Comparison of ENCODE assay signal across 8 cellular contexts in the genomic region with DNA sequence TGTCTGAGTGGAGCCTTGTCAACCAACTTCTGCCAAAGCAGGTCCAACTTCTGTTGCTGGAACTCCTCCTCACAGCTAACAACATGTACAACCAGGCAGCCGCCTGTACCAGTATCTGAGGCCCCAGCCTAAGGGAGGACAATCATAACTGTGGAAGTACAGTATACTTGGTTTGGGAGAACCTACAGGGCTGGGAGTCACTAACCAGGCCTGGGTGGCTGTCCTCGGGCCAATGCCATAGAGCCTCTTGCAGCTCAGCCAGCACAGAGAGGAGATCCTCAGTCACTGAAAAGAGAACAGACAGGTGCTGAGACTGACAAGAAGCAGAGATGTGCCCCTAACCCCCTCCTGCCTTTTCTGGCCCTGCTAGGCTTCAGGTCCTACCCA. TPM values are rescaled to one million over a fixed set of nuclear protein-coding genes. Genes with fewer than 3 reads are reported as not detected.
DNase-seq lines count a peak whose midpoint lies in the region; ATAC-seq lines count a peak whose summit lies in the region.

No MANE protein-coding gene starts in this region.

- peaks cover 15% of the 10 kb centered on the region for H3K36me3 Mint-ChIP-seq in activated CD4-positive, alpha-beta T cell treated with anti-CD3 and anti-CD28 coated beads for 36 hours (ENCODE audit: low read depth)
- peaks cover 16% of the 10 kb centered on the region for H3K36me3 Mint-ChIP-seq in activated CD4-positive, alpha-beta memory T cell treated with anti-CD3 and anti-CD28 coated beads for 36 hours

- ATAC-seq in activated CD4-positive, alpha-beta T cell treated with anti-CD3 and anti-CD28 coated beads for 36 hours: no peak
- no peak for ATAC-seq in stimulated activated naive CD8-positive, alpha-beta T cell treated with anti-CD3 and anti-CD28 coated beads, Interleukin-15, amount 100 ng/mL, for 72 hours
- no peak for ATAC-seq in GM18517 (IDR thresholded peaks at IDR 0.05; ENCODE audit: unreplicated experiment)

- CTCF ChIA-PET in activated CD4-positive, alpha-beta T cell treated with anti-CD3 and anti-CD28 coated beads for 36 hours (lab: Charles Lee): interaction anchor here (0.5 to 4.7 kb wide), 6 partner anchors 9 to 1005 kb away, joined by 3 to 27 read pairs (median 4); partner anchors contain the start of genes P4HTM, QRICH1 and WDR6
- CTCF ChIA-PET in activated CD4-positive, alpha-beta memory T cell treated with anti-CD3 and anti-CD28 coated beads for 36 hours (lab: Charles Lee): interaction anchor here (1.1 to 3.8 kb wide), 3 partner anchors 9 to 28 kb away, joined by 3 to 30 read pairs (median 24); partner anchors contain the start of genes P4HTM and WDR6

- H3K27ac Mint-ChIP-seq in activated CD4-positive, alpha-beta T cell treated with anti-CD3 and anti-CD28 coated beads for 36 hours: no peak overlapping the region
- H3K27ac Mint-ChIP-seq in activated CD4-positive, alpha-beta memory T cell treated with anti-CD3 and anti-CD28 coated beads for 36 hours: no peak overlapping the region
- peak overlapping the region in 1 of 2 donors; percentile 56 for H3K27ac Mint-ChIP-seq in stimulated activated naive CD8-positive, alpha-beta T cell treated with anti-CD3 and anti-CD28 coated beads, Interleukin-15, amount 100 ng/mL, for 72 hours

- POLR2A ChIA-PET in activated CD4-positive, alpha-beta T cell treated with anti-CD3 and anti-CD28 coated beads for 36 hours (lab: Charles Lee): interaction anchor here (1.0 to 9.0 kb wide), 4 partner anchors 9 to 77 kb away, joined by 3 to 102 read pairs (median 10); partner anchors contain the start of genes IMPDH2, QRICH1 and WDR6
- POLR2A ChIA-PET in activated CD4-positive, alpha-beta memory T cell treated with anti-CD3 and anti-CD28 coated beads for 36 hours (lab: Charles Lee): interaction anchor here (0.6 to 9.7 kb wide), 3 partner anchors 8 to 77 kb away, joined by 4 to 135 read pairs (median 5); partner anchors contain the start of genes QRICH1 and WDR6

- peaks cover 18% of the 10 kb centered on the region for H3K4me1 Mint-ChIP-seq in activated CD4-positive, alpha-beta T cell treated with anti-CD3 and anti-CD28 coated beads for 36 hours
- peaks cover 29% of the 10 kb centered on the region for H3K4me1 Mint-ChIP-seq in activated CD4-positive, alpha-beta memory T cell treated with anti-CD3 and anti-CD28 coated beads for 36 hours (ENCODE audit: low read depth)
- peaks cover 49% of the 10 kb centered on the region for H3K4me1 Mint-ChIP-seq in stimulated activated naive CD8-positive, alpha-beta T cell treated with anti-CD3 and anti-CD28 coated beads, Interleukin-15, amount 100 ng/mL, for 72 hours

- DNase-seq in activated CD4-positive, alpha-beta T cell treated with anti-CD3 and anti-CD28 coated beads for 36 hours: no peak
- DNase-seq in activated CD4-positive, alpha-beta T cell treated with anti-CD3 and anti-CD28 coated beads, Interleukin-2, amount 50 U/mL, for 4 hours: no peak
- no peak for DNase-seq in activated CD4-positive, alpha-beta memory T cell treated with anti-CD3 and anti-CD28 coated beads for 36 hours
- DNase-seq in stimulated activated naive CD8-positive, alpha-beta T cell treated with anti-CD3 and anti-CD28 coated beads, Interleukin-15, amount 100 ng/mL, for 72 hours: no peak
- DNase-seq in activated effector memory CD4-positive, alpha-beta T cell treated with anti-CD3 and anti-CD28 coated beads, Interleukin-2, amount 50 U/mL, for 16 hours: no peak
- DNase-seq in hepatic stellate cell (ENCODE audit: low spot score): no peak

- no peaks in the 10 kb centered on the region for H3K9me3 Mint-ChIP-seq in activated CD4-positive, alpha-beta T cell treated with anti-CD3 and anti-CD28 coated beads for 36 hours (ENCODE audit: low read depth)
- H3K9me3 Mint-ChIP-seq in activated CD4-positive, alpha-beta memory T cell treated with anti-CD3 and anti-CD28 coated beads for 36 hours: no peaks in the 10 kb centered on the region
- no peaks in the 10 kb centered on the region for H3K9me3 Mint-ChIP-seq in stimulated activated naive CD8-positive, alpha-beta T cell treated with anti-CD3 and anti-CD28 coated beads, Interleukin-15, amount 100 ng/mL, for 72 hours

- intact Hi-C loops in activated CD4-positive, alpha-beta T cell treated with anti-CD3 and anti-CD28 coated beads for 36 hours (cut with DNase I, micrococcal nuclease): no loop called here
- intact Hi-C loops in activated CD4-positive, alpha-beta memory T cell treated with anti-CD3 and anti-CD28 coated beads for 36 hours (cut with micrococcal nuclease): no loop called here

- H3K4me3 Mint-ChIP-seq in activated CD4-positive, alpha-beta T cell treated with anti-CD3 and anti-CD28 coated beads for 36 hours: peak overlapping the region; percentile 95
- peak overlapping the region; percentile 97 for H3K4me3 Mint-ChIP-seq in activated CD4-positive, alpha-beta memory T cell treated with anti-CD3 and anti-CD28 coated beads for 36 hours
- peak overlapping the region; percentile 98 for H3K4me3 Mint-ChIP-seq in stimulated activated naive CD8-positive, alpha-beta T cell treated with anti-CD3 and anti-CD28 coated beads, Interleukin-15, amount 100 ng/mL, for 72 hours

- H3K4me3 ChIP-seq in iPS-11a (ENCODE audit: low read depth, low read length): peak overlapping the region; percentile 82

- no peaks in the 10 kb centered on the region for H3K27me3 Mint-ChIP-seq in activated CD4-positive, alpha-beta T cell treated with anti-CD3 and anti-CD28 coated beads for 36 hours
- no peaks in the 10 kb centered on the region for H3K27me3 Mint-ChIP-seq in activated CD4-positive, alpha-beta memory T cell treated with anti-CD3 and anti-CD28 coated beads for 36 hours
- no peaks in the 10 kb centered on the region for H3K27me3 Mint-ChIP-seq in stimulated activated naive CD8-positive, alpha-beta T cell treated with anti-CD3 and anti-CD28 coated beads, Interleukin-15, amount 100 ng/mL, for 72 hours

RNA-seq across cellular contexts. Expression of gene DALRD3, which starts 1.2 kb away (rescaled TPM):
- 10 to 100 TPM; 25.8 to 26.0 TPM for total RNA-seq in activated CD4-positive, alpha-beta T cell treated with anti-CD3 and anti-CD28 coated beads for 36 hours
- 10 to 100 TPM; 26.2 to 26.5 TPM for total RNA-seq in activated CD4-positive, alpha-beta memory T cell treated with anti-CD3 and anti-CD28 coated beads for 36 hours

RNA-seq across cellular contexts. Expression of gene NDUFAF3, which starts 4.7 kb away (rescaled TPM):
- 100 to 1,000 TPM in 1 of 2 experiments, 10 to 100 TPM in 1; 90.8 to 108 TPM for total RNA-seq in activated CD4-positive, alpha-beta T cell treated with anti-CD3 and anti-CD28 coated beads for 36 hours
- 100 to 1,000 TPM; 101 to 106 TPM for total RNA-seq in activated CD4-positive, alpha-beta memory T cell treated with anti-CD3 and anti-CD28 coated beads for 36 hours

RNA-seq across cellular contexts. Expression of gene WDR6, which starts 10.0 kb away (rescaled TPM):
- total RNA-seq in activated CD4-positive, alpha-beta T cell treated with anti-CD3 and anti-CD28 coated beads for 36 hours: 100 to 1,000 TPM; 109 to 127 TPM
- total RNA-seq in activated CD4-positive, alpha-beta memory T cell treated with anti-CD3 and anti-CD28 coated beads for 36 hours: 100 to 1,000 TPM; 139 to 144 TPM

RNA-seq across cellular contexts. Expression of gene IMPDH2, which starts 12.0 kb away (rescaled TPM):
- total RNA-seq in activated CD4-positive, alpha-beta T cell treated with anti-CD3 and anti-CD28 coated beads for 36 hours: 100 to 1,000 TPM; 504 to 515 TPM
- 100 to 1,000 TPM; 430 to 454 TPM for total RNA-seq in activated CD4-positive, alpha-beta memory T cell treated with anti-CD3 and anti-CD28 coated beads for 36 hours

RNA-seq across cellular contexts. Expression of gene P4HTM, which starts 27.2 kb away (rescaled TPM):
- total RNA-seq in activated CD4-positive, alpha-beta T cell treated with anti-CD3 and anti-CD28 coated beads for 36 hours: 10 to 100 TPM; 25.7 to 30.4 TPM
- 10 to 100 TPM; 32.7 to 32.8 TPM for total RNA-seq in activated CD4-positive, alpha-beta memory T cell treated with anti-CD3 and anti-CD28 coated beads for 36 hours
